ENCODE assay signal across 19 cellular contexts in genomic region chr6:152136449-152136825, GRCh38.
DNase-seq lines count a peak whose midpoint lies in the region; ATAC-seq lines count a peak whose summit lies in the region.
"Had no signal": no experiment of that assay in that cellular context is flagged by ENCODE, and none has a peak within 500 bp of the region (broad histone marks: within the 10 kb centered on the region; RNA-seq: fewer than 3 reads in every experiment).

No MANE protein-coding gene starts in this region.

- H3K36me3 Mint-ChIP-seq in activated naive CD8-positive, alpha-beta T cell = peaks cover 15% of the 10 kb centered on the region
- H3K36me3 Mint-ChIP-seq in activated naive CD8-positive, alpha-beta T cell treated with anti-CD3 and anti-CD28 coated beads for 36 hours = peaks cover 4% of the 10 kb centered on the region
- peaks cover 100% of the 10 kb centered on the region for H3K36me3 Mint-ChIP-seq in activated T-helper 17 cell treated with anti-CD3 and anti-CD28 coated beads, Interleukin-2, amount 50 U/mL, for 72 hours (ENCODE audit: low read depth)
- peaks cover 98% of the 10 kb centered on the region for H3K36me3 Mint-ChIP-seq in stimulated activated effector memory CD8-positive, alpha-beta T cell treated with anti-CD3 and anti-CD28 coated beads, Interleukin-12 subunit alpha, Interleukin-12 subunit beta, amount 100 ng/mL, for 72 hours

- DNase-seq in activated naive CD8-positive, alpha-beta T cell treated with anti-CD3 and anti-CD28 coated beads for 36 hours = no peak
- DNase-seq in NCI-H2029 treated with DMSO at 0.1 percent for 48 hours (lab: John Stamatoyannopoulos, UW) = peak; percentile 44
- DNase-seq in stimulated activated effector memory CD8-positive, alpha-beta T cell treated with anti-CD3 and anti-CD28 coated beads, Interleukin-12 subunit alpha, Interleukin-12 subunit beta, amount 100 ng/mL, for 72 hours (ENCODE audit: low spot score in 2 of 2) = no peak
- no peak for DNase-seq in NK-92 (lab: John Stamatoyannopoulos, UW; ENCODE audit: unreplicated experiment)
- no peak for DNase-seq in mesenteric fat pad (ENCODE audit: low spot score)
- DNase-seq: activated CD4-positive, CD25-positive, alpha-beta regulatory T cell; activated CD8-positive, alpha-beta memory T cell treated with anti-CD3 and anti-CD28 coated beads, Interleukin-2, amount 50 U/mL, for 4 hours; DMS79; H9; heart left ventricle; Kasumi-1; kidney glomerular epithelial cell; NCI-H2171; Peyer's patch; spleen; T-helper 1 cell had no signal

- H3K27ac Mint-ChIP-seq in activated naive CD8-positive, alpha-beta T cell = peak overlapping the region; percentile 52
- H3K27ac Mint-ChIP-seq in activated naive CD8-positive, alpha-beta T cell treated with anti-CD3 and anti-CD28 coated beads for 36 hours = no peak overlapping the region
- peak overlapping the region; percentile 7 for H3K27ac Mint-ChIP-seq in activated T-helper 17 cell treated with anti-CD3 and anti-CD28 coated beads, Interleukin-2, amount 50 U/mL, for 72 hours
- peak overlapping the region; percentile 9 for H3K27ac Mint-ChIP-seq in stimulated activated effector memory CD8-positive, alpha-beta T cell treated with anti-CD3 and anti-CD28 coated beads, Interleukin-12 subunit alpha, Interleukin-12 subunit beta, amount 100 ng/mL, for 72 hours
- H3K27ac Mint-ChIP-seq: H9 had no signal

- H3K27me3 Mint-ChIP-seq in activated naive CD8-positive, alpha-beta T cell = no peaks in the 10 kb centered on the region
- H3K27me3 Mint-ChIP-seq in activated naive CD8-positive, alpha-beta T cell treated with anti-CD3 and anti-CD28 coated beads for 36 hours = no peaks in the 10 kb centered on the region
- no peaks in the 10 kb centered on the region for H3K27me3 Mint-ChIP-seq in activated T-helper 17 cell treated with anti-CD3 and anti-CD28 coated beads, Interleukin-2, amount 50 U/mL, for 72 hours

- H3K9me3 Mint-ChIP-seq in activated naive CD8-positive, alpha-beta T cell (ENCODE audit: low read depth) = no peaks in the 10 kb centered on the region
- no peaks in the 10 kb centered on the region for H3K9me3 Mint-ChIP-seq in activated naive CD8-positive, alpha-beta T cell treated with anti-CD3 and anti-CD28 coated beads for 36 hours
- no peaks in the 10 kb centered on the region for H3K9me3 Mint-ChIP-seq in activated T-helper 17 cell treated with anti-CD3 and anti-CD28 coated beads, Interleukin-2, amount 50 U/mL, for 72 hours
- H3K9me3 Mint-ChIP-seq in stimulated activated effector memory CD8-positive, alpha-beta T cell treated with anti-CD3 and anti-CD28 coated beads, Interleukin-12 subunit alpha, Interleukin-12 subunit beta, amount 100 ng/mL, for 72 hours = no peaks in the 10 kb centered on the region
- H3K9me3 Mint-ChIP-seq: H9 had no signal

- no peaks in the 10 kb centered on the region for H3K4me1 Mint-ChIP-seq in activated naive CD8-positive, alpha-beta T cell (ENCODE audit: low read depth)
- no peaks in the 10 kb centered on the region for H3K4me1 Mint-ChIP-seq in activated naive CD8-positive, alpha-beta T cell treated with anti-CD3 and anti-CD28 coated beads for 36 hours
- H3K4me1 Mint-ChIP-seq in activated T-helper 17 cell treated with anti-CD3 and anti-CD28 coated beads, Interleukin-2, amount 50 U/mL, for 72 hours = no peaks in the 10 kb centered on the region
- H3K4me1 Mint-ChIP-seq in stimulated activated effector memory CD8-positive, alpha-beta T cell treated with anti-CD3 and anti-CD28 coated beads, Interleukin-12 subunit alpha, Interleukin-12 subunit beta, amount 100 ng/mL, for 72 hours = no peaks in the 10 kb centered on the region
- H3K4me1 Mint-ChIP-seq: H9 had no signal

- no peak for ATAC-seq in activated T-helper 17 cell treated with anti-CD3 and anti-CD28 coated beads, Interleukin-2, amount 50 U/mL, for 72 hours (replicated peaks)
- no peak for ATAC-seq in stimulated activated effector memory CD8-positive, alpha-beta T cell treated with anti-CD3 and anti-CD28 coated beads, Interleukin-12 subunit alpha, Interleukin-12 subunit beta, amount 100 ng/mL, for 72 hours
- ATAC-seq in GM19328 (IDR thresholded peaks at IDR 0.05; ENCODE audit: unreplicated experiment) = no peak

- H3K4me3 Mint-ChIP-seq in activated naive CD8-positive, alpha-beta T cell = no peak overlapping the region
- no peak overlapping the region for H3K4me3 Mint-ChIP-seq in activated naive CD8-positive, alpha-beta T cell treated with anti-CD3 and anti-CD28 coated beads for 36 hours
- no peak overlapping the region for H3K4me3 Mint-ChIP-seq in activated T-helper 17 cell treated with anti-CD3 and anti-CD28 coated beads, Interleukin-2, amount 50 U/mL, for 72 hours
- H3K4me3 Mint-ChIP-seq in stimulated activated effector memory CD8-positive, alpha-beta T cell treated with anti-CD3 and anti-CD28 coated beads, Interleukin-12 subunit alpha, Interleukin-12 subunit beta, amount 100 ng/mL, for 72 hours = no peak overlapping the region
- H3K4me3 Mint-ChIP-seq: H9 had no signal
